In genomic region chr17:81294512-81295030, GRCh38 we compare ENCODE assay signal across 8 cellular contexts. TPM values are rescaled to one million over a fixed set of nuclear protein-coding genes. Genes with fewer than 3 reads are reported as not detected.
DNase-seq lines count a peak whose midpoint lies in the region; ATAC-seq and TF ChIP-seq lines count a peak whose summit lies in the region.

No MANE protein-coding gene starts in this region.

- ATAC-seq in GM21367 (IDR thresholded peaks at IDR 0.05; ENCODE audit: unreplicated experiment) (peak; percentile 9), body of pancreas (peak; percentile 13), left colon (peak; percentile 34), GM21576 (IDR thresholded peaks at IDR 0.05; ENCODE audit: unreplicated experiment) (no peak)

- TF ChIP-seq CTCF in AG10803 (conservative IDR thresholded peaks at IDR 0.05; ENCODE audit: low read length), result no peak
- no peak for TF ChIP-seq CTCF in body of pancreas (IDR thresholded peaks at IDR 0.05)

- no peaks in the 10 kb centered on the region for H3K9me3 ChIP-seq in body of pancreas

- H3K27ac ChIP-seq in body of pancreas (peak overlapping the region; percentile 91 to 98 (median 94)), substantia nigra (ENCODE audit: low read depth, low read length, poor library complexity, severe bottlenecking) (peak overlapping the region; percentile 93)

- peaks cover 44% of the 10 kb centered on the region for H3K4me1 ChIP-seq in body of pancreas

- intact Hi-C loops in body of pancreas (cut with DNase I) (no loop called here), left colon (cut with DNase I, micrococcal nuclease) (no loop called here)

- WGBS in body of pancreas, 2 donors, result 0% methylated on average over 8 to 47 of the region's 48 CpGs

- DNase-seq in AG10803 (ENCODE audit: low read depth) (peak; percentile 8), NCI-H2227 treated with DMSO at 0.1 percent for 48 hours (lab: John Stamatoyannopoulos, UW) (peak; percentile 15), body of pancreas (peak; percentile 44 to 59 (median 50)), left colon (peak in 1 of 2 donors; percentile 67), substantia nigra (lab: John Stamatoyannopoulos, UW) (peak in 4 of 49 donors; percentile 15 to 43 (median 22)), cerebellar cortex (ENCODE audit: low spot score) (no peak)

- H3K36me3 ChIP-seq in body of pancreas (replicated peaks in 1 of 2; ENCODE audit: insufficient read depth in 1 of 2, low read depth in 2 of 2), result no peaks in the 10 kb centered on the region

- no peak for TF ChIP-seq POLR2A in body of pancreas (IDR thresholded peaks at IDR 0.05)

- H3K4me3 ChIP-seq in AG10803 (ENCODE audit: low read length) (peak overlapping the region; percentile 81), body of pancreas (peak overlapping the region; percentile 43 to 67)

- H3K27me3 ChIP-seq in body of pancreas, result no peaks in the 10 kb centered on the region

RNA-seq across cellular contexts. Expression of gene SLC38A10, which starts 0.5 kb away (rescaled TPM):
- total RNA-seq in body of pancreas (100 to 1,000 TPM; 102 to 203 TPM), left colon (10 to 100 TPM; 84.7 to 86.7 TPM)

RNA-seq across cellular contexts. Expression of gene NDUFAF8, which starts 55.5 kb away (rescaled TPM):
- total RNA-seq in body of pancreas (10 to 100 TPM; 20.8 to 26.5 TPM), left colon (10 to 100 TPM; 23.2 to 29.9 TPM)

RNA-seq across cellular contexts. Expression of gene TEPSIN, which starts 55.7 kb away (rescaled TPM):
- total RNA-seq in body of pancreas (100 to 1,000 TPM in 1 of 2 donors, 10 to 100 TPM in 1; 31.9 to 102 TPM), left colon (10 to 100 TPM; 34.3 to 34.6 TPM)
